In the genomic region with DNA sequence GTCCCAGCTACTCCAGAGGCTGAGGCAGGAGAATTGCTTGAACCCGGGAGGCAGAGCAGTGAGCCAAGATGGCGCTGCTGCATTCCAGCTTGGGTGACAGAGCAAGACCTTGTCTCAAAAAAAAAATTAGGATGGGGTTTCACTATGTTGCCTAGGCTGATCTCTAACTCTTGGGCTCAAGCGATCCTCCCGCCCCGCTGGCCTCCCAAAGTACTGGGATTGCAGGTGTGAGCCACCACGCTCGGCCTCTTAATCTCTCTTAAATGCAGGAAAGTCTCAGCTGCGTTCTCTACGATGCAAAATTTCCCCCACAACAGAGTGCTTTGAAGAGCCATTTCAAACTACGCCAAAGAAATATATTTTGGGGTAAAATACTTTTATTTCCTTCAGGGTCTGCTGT, we compare ENCODE assay signal across 28 cellular contexts.
"Had no signal": no experiment of that assay in that cellular context is flagged by ENCODE, and none has a peak within 500 bp of the region (broad histone marks: within the 10 kb centered on the region; RNA-seq: fewer than 3 reads in every experiment).

No MANE protein-coding gene starts in this region.

- H3K4me3 Mint-ChIP-seq: activated CD8-positive, alpha-beta T cell treated with anti-CD3 and anti-CD28 coated beads, Interleukin-2, amount 10 ng/mL, durations not matched to agents 7 days and 5 days; activated naive CD4-positive, alpha-beta T cell treated with anti-CD3 and anti-CD28 coated beads, Interleukin-2, amount 50 U/mL, for 24 hours; activated T-helper 1 cell treated with anti-CD3 and anti-CD28 coated beads, Interleukin-12 subunit alpha, Interleukin-12 subunit beta, Interleukin-2, Interleukin-4 antibody, amounts not matched to agents 30 ng/mL and 10 ng/mL and 1 ng/mL, durations not matched to agents 14 hours and 24 hours and 36 hours; T-helper 2 cell treated with Interferon-gamma antibody and Interleukin-4, amounts not matched to agents 5 μg/mL and 100 μg/mL, for 36 hours; WTC11 had no signal

- H3K27me3 ChIP-seq: MG63 had no signal

- H3K9me3 Mint-ChIP-seq: activated naive CD4-positive, alpha-beta T cell treated with anti-CD3 and anti-CD28 coated beads, Interleukin-2, amount 50 U/mL, for 24 hours; activated T-helper 1 cell treated with anti-CD3 and anti-CD28 coated beads, Interleukin-12 subunit alpha, Interleukin-12 subunit beta, Interleukin-2, Interleukin-4 antibody, amounts not matched to agents 30 ng/mL and 10 ng/mL and 1 ng/mL, durations not matched to agents 14 hours and 24 hours and 36 hours; T-helper 2 cell treated with Interferon-gamma antibody and Interleukin-4, amounts not matched to agents 5 μg/mL and 100 μg/mL, for 36 hours had no signal

- DNase-seq: activated CD4-positive, alpha-beta T cell treated with anti-CD3 and anti-CD28 coated beads for 48 hours; activated CD4-positive, alpha-beta T cell treated with anti-CD3 and anti-CD28 coated beads, Interleukin-2, amount 50 U/mL, for 4 hours; activated CD4-positive, CD25-positive, alpha-beta regulatory T cell treated with anti-CD3 and anti-CD28 coated beads, Interleukin-2, amount 50 U/mL, for 72 hours; activated CD8-positive, alpha-beta memory T cell treated with anti-CD3 and anti-CD28 coated beads, Interleukin-2, amount 50 U/mL, for 48 hours; activated CD8-positive, alpha-beta T cell treated with anti-CD3 and anti-CD28 coated beads, Interleukin-2, amount 10 ng/mL, durations not matched to agents 7 days and 5 days; activated effector memory CD4-positive, alpha-beta T cell treated with Interleukin-2 at 50 U/mL for 16 hours; activated naive CD4-positive, alpha-beta T cell; activated T-cell treated with anti-CD3 and anti-CD28 coated beads, Interleukin-2, amount 50 U/mL, for 1 hour; aorta; central memory CD4-positive, alpha-beta T cell; MG63; NCI-H1105; NCI-H1436 treated with DMSO at 0.1 percent for 48 hours; NCI-H187; NCI-H2081; NCI-H510A treated with DMSO at 0.1 percent for 48 hours; NCI-H69; NK-92 treated with Interleukin-12 subunit alpha and Interleukin-12 subunit beta, amount 100 ng/mL, for 24 hours; RPMI8226; T-helper 1 cell had no signal

- H3K27me3 Mint-ChIP-seq: activated naive CD4-positive, alpha-beta T cell treated with anti-CD3 and anti-CD28 coated beads, Interleukin-2, amount 50 U/mL, for 24 hours had no signal

- H3K4me2 ChIP-seq: KMS-11 had no signal

- H3K4me3 ChIP-seq: MG63, SK-N-MC had no signal

- H3K27ac Mint-ChIP-seq: activated CD8-positive, alpha-beta T cell treated with anti-CD3 and anti-CD28 coated beads, Interleukin-2, amount 10 ng/mL, durations not matched to agents 7 days and 5 days; activated naive CD4-positive, alpha-beta T cell treated with anti-CD3 and anti-CD28 coated beads, Interleukin-2, amount 50 U/mL, for 24 hours; activated T-helper 1 cell treated with anti-CD3 and anti-CD28 coated beads, Interleukin-12 subunit alpha, Interleukin-12 subunit beta, Interleukin-2, Interleukin-4 antibody, amounts not matched to agents 30 ng/mL and 10 ng/mL and 1 ng/mL, durations not matched to agents 14 hours and 24 hours and 36 hours; T-helper 2 cell treated with Interferon-gamma antibody and Interleukin-4, amounts not matched to agents 5 μg/mL and 100 μg/mL, for 36 hours; WTC11 had no signal

- H3K27ac ChIP-seq: KMS-11, SK-N-MC had no signal

- ATAC-seq: activated CD8-positive, alpha-beta T cell treated with anti-CD3 and anti-CD28 coated beads, Interleukin-2, amount 10 ng/mL, durations not matched to agents 7 days and 5 days; Panc1; Right ventricle myocardium inferior had no signal

- H3K36me3 ChIP-seq: MG63 had no signal

- H3K4me1 Mint-ChIP-seq: activated naive CD4-positive, alpha-beta T cell treated with anti-CD3 and anti-CD28 coated beads, Interleukin-2, amount 50 U/mL, for 24 hours had no signal

- H3K36me3 Mint-ChIP-seq: activated naive CD4-positive, alpha-beta T cell treated with anti-CD3 and anti-CD28 coated beads, Interleukin-2, amount 50 U/mL, for 24 hours; WTC11 had no signal

- H3K9me3 ChIP-seq: MG63 had no signal
